In genomic region chr19:38310986-38311385, GRCh38 we compare ENCODE assay signal across 39 cellular contexts. TPM values are rescaled to one million over a fixed set of nuclear protein-coding genes. Genes with fewer than 3 reads are reported as not detected.
"Had no signal": no experiment of that assay in that cellular context is flagged by ENCODE, and none has a peak within 500 bp of the region (broad histone marks: within the 10 kb centered on the region; RNA-seq: fewer than 3 reads in every experiment).

No MANE protein-coding gene starts in this region.

- H3K9me3 Mint-ChIP-seq: activated CD4-positive, alpha-beta memory T cell treated with anti-CD3 and anti-CD28 coated beads for 36 hours; activated naive CD8-positive, alpha-beta T cell treated with anti-CD3 and anti-CD28 coated beads for 36 hours; activated T-helper 17 cell treated with anti-CD3 and anti-CD28 coated beads, Interleukin-2, amount 50 U/mL, for 72 hours; T-cell had no signal

- H3K27ac ChIP-seq: brain microvascular endothelial cell, Peyer's patch, WERI-Rb-1 had no signal

- H3K27ac Mint-ChIP-seq: activated CD4-positive, alpha-beta memory T cell treated with anti-CD3 and anti-CD28 coated beads for 36 hours; activated naive CD8-positive, alpha-beta T cell treated with anti-CD3 and anti-CD28 coated beads for 36 hours; activated T-cell treated with anti-CD3 and anti-CD28 coated beads, Interleukin-2, amount 50 U/mL, for 72 hours; activated T-helper 17 cell treated with anti-CD3 and anti-CD28 coated beads, Interleukin-2, amount 50 U/mL, for 72 hours had no signal

- DNase-seq: activated CD4-positive, alpha-beta memory T cell treated with anti-CD3 and anti-CD28 coated beads for 36 hours; activated CD4-positive, alpha-beta T cell treated with anti-CD3 and anti-CD28 coated beads, Interleukin-2, amount 50 U/mL, for 1 hour; activated effector memory CD4-positive, alpha-beta T cell treated with anti-CD3 and anti-CD28 coated beads, Interleukin-2, amount 50 U/mL, for 16 hours; activated naive CD4-positive, alpha-beta T cell; activated naive CD4-positive, alpha-beta T cell treated with anti-CD3 and anti-CD28 coated beads, Interleukin-2, amount 50 U/mL, for 16 hours; activated naive CD8-positive, alpha-beta T cell treated with anti-CD3 and anti-CD28 coated beads for 36 hours; activated T-cell treated with anti-CD3 and anti-CD28 coated beads, Interleukin-2, amount 50 U/mL, for 1 hour; activated T-cell treated with anti-CD3 and anti-CD28 coated beads, Interleukin-2, amount 50 U/mL, for 72 hours; amniotic stem cell; aorta; brain microvascular endothelial cell; central memory CD4-positive, alpha-beta T cell; NCI-H1092 treated with DMSO at 0.1 percent for 48 hours; NCI-H1417; NCI-H146; NCI-H187; NCI-H2029 treated with DMSO at 0.1 percent for 48 hours; NCI-H2107; NCI-H2171; NCI-H510A; NCI-H526; NCI-H748 treated with DMSO at 0.1 percent for 48 hours; NK-92 treated with Interleukin-12 subunit alpha and Interleukin-12 subunit beta, amount 100 ng/mL, for 24 hours; PC-3; Peyer's patch; RPMI8226; SIG-M5; T-cell; T-helper 2 cell; T1000; WERI-Rb-1 had no signal

- H3K9me3 ChIP-seq: Peyer's patch had no signal

- H3K4me3 ChIP-seq: Peyer's patch had no signal

- ATAC-seq: activated T-cell treated with anti-CD3 and anti-CD28 coated beads, Interleukin-2, amount 50 U/mL, for 72 hours; activated T-helper 17 cell treated with anti-CD3 and anti-CD28 coated beads, Interleukin-2, amount 50 U/mL, for 72 hours; PC-3; Right ventricle myocardium inferior; SK-N-SH treated with all-trans-retinoic acid at 6 μM for 48 hours; T-cell had no signal

- H3K4me3 Mint-ChIP-seq: activated CD4-positive, alpha-beta memory T cell treated with anti-CD3 and anti-CD28 coated beads for 36 hours; activated naive CD8-positive, alpha-beta T cell treated with anti-CD3 and anti-CD28 coated beads for 36 hours; activated T-cell treated with anti-CD3 and anti-CD28 coated beads, Interleukin-2, amount 50 U/mL, for 72 hours; activated T-helper 17 cell treated with anti-CD3 and anti-CD28 coated beads, Interleukin-2, amount 50 U/mL, for 72 hours; T-cell had no signal

- H3K27me3 ChIP-seq: brain microvascular endothelial cell, Peyer's patch had no signal

- H3K27me3 Mint-ChIP-seq: activated CD4-positive, alpha-beta memory T cell treated with anti-CD3 and anti-CD28 coated beads for 36 hours; activated naive CD8-positive, alpha-beta T cell treated with anti-CD3 and anti-CD28 coated beads for 36 hours; activated T-helper 17 cell treated with anti-CD3 and anti-CD28 coated beads, Interleukin-2, amount 50 U/mL, for 72 hours; T-cell had no signal

RNA-seq across cellular contexts. Expression of gene C19orf33, which starts 6.9 kb away (rescaled TPM):
- total RNA-seq: activated CD4-positive, alpha-beta memory T cell treated with anti-CD3 and anti-CD28 coated beads for 36 hours; activated CD8-positive, alpha-beta memory T cell treated with anti-CD3 and anti-CD28 coated beads for 36 hours; activated naive CD8-positive, alpha-beta T cell treated with anti-CD3 and anti-CD28 coated beads for 36 hours; activated T-cell treated with anti-CD3 and anti-CD28 coated beads, Interleukin-2, amount 50 U/mL, for 72 hours; cerebellum; LHCN-M2; M059J; SK-MEL-5 had no signal

RNA-seq across cellular contexts. Expression of gene CATSPERG, which starts 24.6 kb away (rescaled TPM):
- total RNA-seq: M059J had no signal

RNA-seq across cellular contexts. Expression of gene SPINT2, which starts 46.6 kb away (rescaled TPM):
- total RNA-seq: SK-MEL-5 had no signal
